In genomic region chr3:102441832-102442231, GRCh38 we compare ENCODE assay signal across 20 cellular contexts. TPM values are rescaled to one million over a fixed set of nuclear protein-coding genes. Genes with fewer than 3 reads are reported as not detected.
DNase-seq lines count a peak whose midpoint lies in the region; ATAC-seq and TF ChIP-seq lines count a peak whose summit lies in the region.
"Had no signal": no experiment of that assay in that cellular context is flagged by ENCODE, and none has a peak within 500 bp of the region (broad histone marks: within the 10 kb centered on the region; RNA-seq: fewer than 3 reads in every experiment).

No MANE protein-coding gene starts in this region.

- H3K79me1 ChIP-seq in IMR-90 (ENCODE audit: low read depth in 1 of 2, low read length in 2 of 2) (no peaks in the 10 kb centered on the region), mesendoderm (ENCODE audit: low read length) (no peaks in the 10 kb centered on the region)

- H4K8ac ChIP-seq in IMR-90 (ENCODE audit: low read depth in 2 of 2, low read length in 2 of 2): no peak overlapping the region
- H4K8ac ChIP-seq in mesendoderm (ENCODE audit: low read depth, low read length): no peak overlapping the region

- H3K9ac ChIP-seq in IMR-90 (ENCODE audit: low read depth, low read length) (no peak overlapping the region), mesendoderm (ENCODE audit: low read length) (no peak overlapping the region)
- H3K9ac ChIP-seq: BLaER1 had no signal

- no peak overlapping the region for H4K91ac ChIP-seq in IMR-90 (ENCODE audit: insufficient read depth, low read depth, low read length)

- no peak for TF ChIP-seq POLR2A in IMR-90 (IDR thresholded peaks at IDR 0.05; ENCODE audit: low read depth, low read length)

- no peak overlapping the region for H3K14ac ChIP-seq in IMR-90 (replicated peaks; ENCODE audit: low read depth, low read length)

- H2BK120ac ChIP-seq in IMR-90 (ENCODE audit: low read depth, low read length) (no peak overlapping the region), mesendoderm (ENCODE audit: low read depth, low read length) (no peak overlapping the region)

- no peaks in the 10 kb centered on the region for H4K20me1 ChIP-seq in IMR-90 (ENCODE audit: insufficient read depth, low read length)
- H4K20me1 ChIP-seq: BLaER1 had no signal

- no peaks in the 10 kb centered on the region for H3K27me3 ChIP-seq in IMR-90 (ENCODE audit: control insufficient read depth, insufficient read depth, low read length)
- H3K27me3 ChIP-seq in mesendoderm (ENCODE audit: insufficient read depth, low read length, poor library complexity): no peaks in the 10 kb centered on the region
- H3K27me3 ChIP-seq: BLaER1, Peyer's patch had no signal

- H3K4me2 ChIP-seq in IMR-90 (ENCODE audit: low read depth, low read length) (peak overlapping the region; percentile 54; the same call in 1 of the 2 replicates), mesendoderm (ENCODE audit: low read length) (no peak overlapping the region)
- H3K4me2 ChIP-seq: A549, BLaER1 had no signal

- H3K4me1 ChIP-seq in IMR-90 (ENCODE audit: control insufficient read depth, insufficient read depth, low read length): no peaks in the 10 kb centered on the region
- H3K4me1 ChIP-seq in mesendoderm (ENCODE audit: control insufficient read depth, low read depth, low read length): no peaks in the 10 kb centered on the region
- H3K4me1 ChIP-seq: A549, BLaER1, Caco-2, Peyer's patch had no signal

- DNase-seq in AG10803 (ENCODE audit: low read depth) (peak; percentile 3), IMR-90 (peak; percentile 48), fibroblast of gingiva (ENCODE audit: low read depth) (peak; percentile 38), mesendoderm (peak; percentile 49), KG1 (lab: John Stamatoyannopoulos, UW) (no peak), GM13977 (ENCODE audit: low spot score) (no peak), A172 (ENCODE audit: low spot score) (no peak)
- DNase-seq: Caco-2; CD4-positive, alpha-beta T cell; DMS 273 treated with DMSO at 0.1 percent for 48 hours; DMS79 treated with DMSO at 0.1 percent for 48 hours; NCI-H1694 treated with DMSO at 0.1 percent for 48 hours; NCI-H446; NK-92 treated with Interleukin-12 subunit alpha and Interleukin-12 subunit beta, amount 100 ng/mL, for 24 hours; Peyer's patch had no signal

- H3K9me3 ChIP-seq in IMR-90 (ENCODE audit: control insufficient read depth, insufficient read depth, low read length): no peaks in the 10 kb centered on the region
- H3K9me3 ChIP-seq: A549, BLaER1, Caco-2, Peyer's patch had no signal

- H3K18ac ChIP-seq in IMR-90 (ENCODE audit: low read depth, low read length): no peak overlapping the region
- no peak overlapping the region for H3K18ac ChIP-seq in mesendoderm (ENCODE audit: low read length)

- H3K23ac ChIP-seq in IMR-90 (ENCODE audit: low read depth, low read length) (no peak overlapping the region), mesendoderm (ENCODE audit: low read length) (no peak overlapping the region)

- POLR2A ChIA-PET in IMR-90 (lab: Charles Lee; ENCODE audit: unreplicated experiment): no interaction called here

- no peak overlapping the region for H2AFZ ChIP-seq in IMR-90 (replicated peaks; ENCODE audit: low read length, poor library complexity)

- H3K36me3 ChIP-seq in IMR-90 (ENCODE audit: control insufficient read depth, insufficient read depth, low read length) (no peaks in the 10 kb centered on the region), mesendoderm (ENCODE audit: control insufficient read depth, insufficient read depth, low read length) (no peaks in the 10 kb centered on the region)
- H3K36me3 ChIP-seq: BLaER1, Peyer's patch had no signal

- TF ChIP-seq CTCF in AG10803 (conservative IDR thresholded peaks at IDR 0.05; ENCODE audit: low read length) (no peak), IMR-90 (conservative IDR thresholded peaks at IDR 0.05; ENCODE audit: low read depth, low read length) (no peak), GM13977 (IDR thresholded peaks at IDR 0.05; ENCODE audit: extremely low read depth, insufficient read depth, missing control alignments) (no peak)

- BruUV-seq in IMR-90 (replicated peaks; lab: Mats Ljungman, UMichigan): no TSS peak

- no peak overlapping the region for H2AK9ac ChIP-seq in IMR-90 (replicated peaks; ENCODE audit: low read depth, low read length, poor library complexity)

- no peak overlapping the region for H2BK20ac ChIP-seq in IMR-90 (ENCODE audit: low read depth, low read length)

- in situ Hi-C loops in IMR-90 (cut with MboI; ENCODE audit: low sequenced_read_pairs): no loop called here
- in situ Hi-C loops in GM13977 (cut with MboI; ENCODE audit: low pct_unique_long_range_greater_than_20kb, low sequenced_read_pairs, unreplicated experiment): no loop called here

- dilution Hi-C loops in IMR-90 (cut with HindIII; ENCODE audit: low sequenced_read_pairs, unreplicated experiment): no loop called here

- intact Hi-C loops in IMR-90 (cut with micrococcal nuclease): no loop called here

- ATAC-seq in IMR-90 (ENCODE audit: low read depth): peak; percentile 93
- ATAC-seq: A549, SK-N-SH treated with all-trans-retinoic acid at 6 μM for 48 hours had no signal

- H2BK5ac ChIP-seq in IMR-90 (ENCODE audit: low read depth, low read length, poor library complexity, severe bottlenecking) (no peak overlapping the region), mesendoderm (ENCODE audit: low read length) (no peak overlapping the region)

- H4K5ac ChIP-seq in IMR-90 (ENCODE audit: low read depth, low read length) (no peak overlapping the region), mesendoderm (ENCODE audit: low read length) (no peak overlapping the region)

- WGBS in IMR-90 (ENCODE audit: extremely low coverage in 2 of 2, insufficient read length in 1 of 2), 2 experiments: no CpG with 5 or more reads among the region's 1 CpG
- WGBS in mesendoderm (ENCODE audit: extremely low coverage, insufficient coverage, low lambda C conversion rate): no CpG with 5 or more reads among the region's 1 CpG

- H3K4me3 ChIP-seq in AG10803 (ENCODE audit: low read length) (no peak overlapping the region), IMR-90 (ENCODE audit: insufficient read depth, low read depth, low read length) (no peak overlapping the region), mesendoderm (ENCODE audit: low read length) (no peak overlapping the region)
- H3K4me3 ChIP-seq: A549, BLaER1, Peyer's patch had no signal

- no peaks in the 10 kb centered on the region for H3K79me2 ChIP-seq in mesendoderm (ENCODE audit: control insufficient read depth, insufficient read depth, low read length)

- TF ChIP-seq RAD21 in IMR-90 (IDR thresholded peaks at IDR 0.05; ENCODE audit: low read length): no peak

- H2AK5ac ChIP-seq in IMR-90 (ENCODE audit: low read depth, low read length): no peak overlapping the region
- no peak overlapping the region for H2AK5ac ChIP-seq in mesendoderm (ENCODE audit: low read length)

- no peaks in the 10 kb centered on the region for H3K9me1 ChIP-seq in IMR-90 (ENCODE audit: insufficient read depth, low read length)

- H3K4ac ChIP-seq in IMR-90 (ENCODE audit: low read depth, low read length) (no peak overlapping the region), mesendoderm (ENCODE audit: low read depth, low read length) (no peak overlapping the region)

- H3K56ac ChIP-seq in IMR-90 (ENCODE audit: extremely low read depth, insufficient read depth, low read length): no peak overlapping the region
- H3K56ac ChIP-seq in mesendoderm (ENCODE audit: low read length): no peak overlapping the region

- H2BK15ac ChIP-seq in IMR-90 (ENCODE audit: low read depth, low read length): no peak overlapping the region
- no peak overlapping the region for H2BK15ac ChIP-seq in mesendoderm (replicated peaks; ENCODE audit: low read depth)

- H3K27ac ChIP-seq in IMR-90 (ENCODE audit: insufficient read depth, low read length): no peak overlapping the region
- no peak overlapping the region for H3K27ac ChIP-seq in mesendoderm (ENCODE audit: low read depth, low read length)
- H3K27ac ChIP-seq: A549, BLaER1, Peyer's patch had no signal

- CTCF ChIA-PET in IMR-90 (lab: Yijun Ruan, JAX): no interaction called here

TF ChIP-seq in IMR-90, 13 proteins besides CTCF, POLR2A, EP300 and RAD21:
- TF ChIP-seq RCOR1 (IDR thresholded peaks at IDR 0.05; ENCODE audit: insufficient replicate concordance, low read length): no peak
- TF ChIP-seq RFX5 (IDR thresholded peaks at IDR 0.05; ENCODE audit: low read depth, low read length): no peak
- no peak for TF ChIP-seq MAFK (IDR thresholded peaks at IDR 0.05; ENCODE audit: low read depth, low read length)

RNA-seq across cellular contexts. Expression of gene ZPLD1, which starts 7.0 kb away (rescaled TPM):
- total RNA-seq in IMR-90 (2012; rRNA removed): under 0.01 TPM in 2 replicates
- 0.03 TPM in 1 of 2 replicates, not detected in the other for polyA plus RNA-seq in IMR-90 (2012; rRNA removed)
- polyA plus RNA-seq in IMR-90 (2012; cell fraction: cytosol; rRNA removed): not detected in 2 replicates
- 0.02 TPM in 1 of 2 replicates, not detected in the other for polyA plus RNA-seq in IMR-90 (2012; cell fraction: nucleus; rRNA removed; ENCODE audit: low replicate concordance)
- 0.01 TPM for polyA plus RNA-seq in mesendoderm (2013, experiment 1 of 2)
- polyA plus RNA-seq in mesendoderm (2013, experiment 2 of 2): not detected
- total RNA-seq in A172 (2014; rRNA removed; shearing (Covaris generic)): not detected in 2 replicates
- total RNA-seq: Caco-2; CD4-positive, alpha-beta T cell; G401; H4; Peyer's patch had no signal

Comparison
In these comparisons a context has a peak if more than half of its experiments do, and no peak if none do; other contexts are left out.
1. DNase-seq: peak in AG10803 (single experiment), IMR-90 (single experiment), fibroblast of gingiva (single experiment) and mesendoderm (single experiment); none in KG1 (single experiment), GM13977 (single experiment) and A172 (single experiment).